In the genomic region with DNA sequence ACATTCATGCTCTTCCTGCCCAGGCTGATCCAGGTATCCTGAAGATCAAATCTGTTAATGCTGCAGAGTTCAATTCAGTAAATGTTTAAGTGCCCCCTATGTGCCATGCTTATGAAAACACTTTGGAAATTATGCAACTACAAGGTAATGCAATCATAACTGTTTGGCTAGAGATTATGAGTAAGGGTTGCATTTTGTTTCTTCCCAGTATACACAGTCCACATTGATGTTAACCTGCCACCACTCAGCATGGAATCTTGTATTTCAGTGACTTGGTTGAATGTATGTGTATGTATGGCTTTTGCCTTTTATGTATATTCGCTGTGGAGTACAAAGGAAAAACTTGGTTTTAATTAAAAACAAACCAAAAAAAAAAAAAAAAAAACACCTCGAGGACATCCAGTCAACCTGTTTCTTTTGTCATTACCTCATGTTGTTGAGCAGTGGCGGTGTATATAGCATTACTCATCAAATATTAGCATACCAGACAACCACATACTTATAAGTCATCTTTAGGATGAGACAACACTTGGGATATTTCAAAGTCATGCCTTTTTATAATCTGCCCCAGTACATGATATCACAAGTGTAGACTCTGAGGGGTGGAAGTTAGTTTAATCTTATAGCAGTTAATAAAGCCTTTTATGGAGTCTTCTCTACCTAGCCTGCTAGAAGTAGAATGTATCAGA, we compare ENCODE assay signal across 8 cellular contexts.
DNase-seq lines count a peak whose midpoint lies in the region; ATAC-seq and FAIRE-seq lines count a peak whose summit lies in the region.

No MANE protein-coding gene starts in this region.

- no peak for DNase-seq in activated naive CD8-positive, alpha-beta T cell treated with anti-CD3 and anti-CD28 coated beads for 36 hours
- peak; percentile 69 for DNase-seq in RPMI7951 (ENCODE audit: low read depth)
- DNase-seq in fibroblast of the conjunctiva (ENCODE audit: low read depth), result peak; percentile 14
- peak; percentile 74 for DNase-seq in urothelium cell line (ENCODE audit: low spot score)
- no peak for DNase-seq in NCI-H748 (lab: John Stamatoyannopoulos, UW; ENCODE audit: unreplicated experiment)
- no peak for DNase-seq in activated naive CD4-positive, alpha-beta T cell (lab: John Stamatoyannopoulos, UW)

- H3K36me3 Mint-ChIP-seq in activated naive CD8-positive, alpha-beta T cell, result peaks cover 10% of the 10 kb centered on the region
- peaks cover 8% of the 10 kb centered on the region for H3K36me3 Mint-ChIP-seq in activated naive CD8-positive, alpha-beta T cell treated with anti-CD3 and anti-CD28 coated beads for 36 hours

- FAIRE-seq in urothelium cell line (lab: Jason Lieb, UNC), result peak; percentile 75

- H3K4me1 Mint-ChIP-seq in activated naive CD8-positive, alpha-beta T cell (ENCODE audit: low read depth), result peaks cover 12% of the 10 kb centered on the region
- H3K4me1 Mint-ChIP-seq in activated naive CD8-positive, alpha-beta T cell treated with anti-CD3 and anti-CD28 coated beads for 36 hours, result peaks cover 5% of the 10 kb centered on the region

- H3K27ac Mint-ChIP-seq in activated naive CD8-positive, alpha-beta T cell, result peak overlapping the region; percentile 37
- H3K27ac Mint-ChIP-seq in activated naive CD8-positive, alpha-beta T cell treated with anti-CD3 and anti-CD28 coated beads for 36 hours, result no peak overlapping the region

- no peaks in the 10 kb centered on the region for H3K27me3 Mint-ChIP-seq in activated naive CD8-positive, alpha-beta T cell
- H3K27me3 Mint-ChIP-seq in activated naive CD8-positive, alpha-beta T cell treated with anti-CD3 and anti-CD28 coated beads for 36 hours, result no peaks in the 10 kb centered on the region

- no peak overlapping the region for H3K4me3 Mint-ChIP-seq in activated naive CD8-positive, alpha-beta T cell
- no peak overlapping the region for H3K4me3 Mint-ChIP-seq in activated naive CD8-positive, alpha-beta T cell treated with anti-CD3 and anti-CD28 coated beads for 36 hours

- no peak for ATAC-seq in HG02623 (IDR thresholded peaks at IDR 0.05; ENCODE audit: unreplicated experiment)

- H3K9me3 Mint-ChIP-seq in activated naive CD8-positive, alpha-beta T cell (ENCODE audit: low read depth), result no peaks in the 10 kb centered on the region
- no peaks in the 10 kb centered on the region for H3K9me3 Mint-ChIP-seq in activated naive CD8-positive, alpha-beta T cell treated with anti-CD3 and anti-CD28 coated beads for 36 hours

Comparison
In these comparisons a context has a peak if more than half of its experiments do, and no peak if none do; other contexts are left out.
1. DNase-seq: peak in RPMI7951 (single experiment), fibroblast of the conjunctiva (single experiment) and urothelium cell line (single experiment); none in activated naive CD8-positive, alpha-beta T cell treated with anti-CD3 and anti-CD28 coated beads for 36 hours (single experiment), NCI-H748 (single experiment) and activated naive CD4-positive, alpha-beta T cell (0 of 4).